Comparison of ENCODE assay signal across 1 cellular context in genomic region chr4:38759077-38759789, GRCh38.
TF ChIP-seq lines count a peak whose summit lies in the region.

No MANE protein-coding gene starts in this region.

TF ChIP-seq in GM23338, 12 proteins besides CTCF, POLR2A, EP300 and RAD21 (continued from another document):
- TF ChIP-seq ETS1 (IDR thresholded peaks at IDR 0.05) (no peak), EZH2phosphoT487 (IDR thresholded peaks at IDR 0.05; ENCODE audit: unreplicated experiment) (no peak), CREB1 (CRISPR knock-in tag; IDR thresholded peaks at IDR 0.05; ENCODE audit: low read depth) (no peak), POLR2AphosphoS5 (IDR thresholded peaks at IDR 0.05; ENCODE audit: low read depth) (no peak)
